ENCODE assay signal across 8 cellular contexts in genomic region chr19:1094655-1094977, GRCh38. TPM values are rescaled to one million over a fixed set of nuclear protein-coding genes. Genes with fewer than 3 reads are reported as not detected.
DNase-seq lines count a peak whose midpoint lies in the region; ATAC-seq and TF ChIP-seq lines count a peak whose summit lies in the region.

No MANE protein-coding gene starts in this region.

- peak overlapping the region; percentile 97 for H3K4me2 ChIP-seq in PC-9
- peak overlapping the region; percentile 72 for H3K4me2 ChIP-seq in osteoblast (ENCODE audit: insufficient read depth, low read length)

- H3K79me2 ChIP-seq in PC-9 (ENCODE audit: low read depth) (peaks cover 32% of the 10 kb centered on the region), osteoblast (ENCODE audit: insufficient read depth, low read length) (peaks cover 32% of the 10 kb centered on the region)

- H3K27me3 ChIP-seq in Caco-2 (replicated peaks; ENCODE audit: control insufficient read depth, insufficient read depth, low read length) (no peaks in the 10 kb centered on the region), PC-9 (ENCODE audit: insufficient read depth, low read depth) (no peaks in the 10 kb centered on the region), osteoblast (ENCODE audit: insufficient read depth, low read length) (no peaks in the 10 kb centered on the region)

- H3K36me3 ChIP-seq in Caco-2 (ENCODE audit: control insufficient read depth, insufficient read depth, low read length) (no peaks in the 10 kb centered on the region), PC-9 (ENCODE audit: low read depth) (no peaks in the 10 kb centered on the region; the same call in 1 of the 2 replicates), osteoblast (ENCODE audit: insufficient read depth, low read length) (peaks cover 14% of the 10 kb centered on the region)

- H3K9me2 ChIP-seq in PC-9 (ENCODE audit: insufficient read depth) = no peaks in the 10 kb centered on the region

- peak overlapping the region; percentile 99 for H3K4me3 ChIP-seq in Caco-2 (ENCODE audit: low read depth, low read length)
- peak overlapping the region; percentile 96 for H3K4me3 ChIP-seq in PC-9
- H3K4me3 ChIP-seq in epithelial cell of esophagus (ENCODE audit: low read length) = peak overlapping the region; percentile 95
- H3K4me3 ChIP-seq in osteoblast (ENCODE audit: insufficient read depth, low read length) = peak overlapping the region; percentile 83

- TSS peak; percentile 43 for BruUV-seq in Caco-2 (replicated peaks; lab: Mats Ljungman, UMichigan)
- TSS peak; percentile 43 for BruUV-seq in PC-9 (replicated peaks; lab: Mats Ljungman, UMichigan)

- no peaks in the 10 kb centered on the region for H3K9me3 ChIP-seq in Caco-2
- H3K9me3 ChIP-seq in PC-9 (ENCODE audit: insufficient read depth, low read depth) = peaks cover under 1% of the 10 kb centered on the region; the same call in 1 of the 2 replicates
- H3K9me3 ChIP-seq in osteoblast (ENCODE audit: low read depth, low read length) = no peaks in the 10 kb centered on the region

- no peaks in the 10 kb centered on the region for H3K9me3 Mint-ChIP-seq in Caco-2 (ENCODE audit: unreplicated experiment)

- H2AFZ ChIP-seq in PC-9 (no peak overlapping the region), osteoblast (ENCODE audit: low read length) (no peak overlapping the region)

- TF ChIP-seq CTCF in Caco-2 (IDR thresholded peaks at IDR 0.05; ENCODE audit: insufficient read depth in 1 of 2, low read depth in 1 of 2, low read length in 1 of 2, severe bottlenecking in 1 of 2, unreplicated experiment in 1 of 2) (no peak), PC-9 (conservative IDR thresholded peaks at IDR 0.05) (no peak), epithelial cell of esophagus (IDR thresholded peaks at IDR 0.05; ENCODE audit: insufficient read depth, low read depth, low read length, missing control alignments) (no peak), osteoblast (IDR thresholded peaks at IDR 0.05; ENCODE audit: extremely low read depth, low read depth, low read length) (no peak)

- H3K27me3 Mint-ChIP-seq in Caco-2 (ENCODE audit: insufficient read depth, unreplicated experiment) = no peaks in the 10 kb centered on the region

- POLR2A ChIA-PET in Caco-2 (lab: Charles Lee) (no interaction called here), PC-9 (lab: Charles Lee; ENCODE audit: unreplicated experiment) (interaction anchor here (0.5 to 0.6 kb wide), 2 partner anchors 17 to 57 kb away, joined by 3 to 5 read pairs; no protein-coding TSS in a partner anchor)

- peaks cover 20% of the 10 kb centered on the region for H4K20me1 ChIP-seq in PC-9 (ENCODE audit: insufficient read depth)
- peaks cover 17% of the 10 kb centered on the region for H4K20me1 ChIP-seq in osteoblast (ENCODE audit: insufficient read depth, low read length)

- H3K27ac Mint-ChIP-seq in Caco-2 (ENCODE audit: unreplicated experiment) = peak overlapping the region; percentile 85

- H3K4me3 Mint-ChIP-seq in Caco-2 (ENCODE audit: unreplicated experiment) = peak overlapping the region; percentile 91

- H3K27ac ChIP-seq in PC-9 (no peak overlapping the region), osteoblast (ENCODE audit: low read depth, low read length) (peak overlapping the region; percentile 44)

- DNase-seq in Caco-2 (no peak), PC-9 (no peak), epithelial cell of esophagus (ENCODE audit: low read depth) (no peak), osteoblast (ENCODE audit: insufficient read length, low spot score, missing footprints) (no peak), SW 1271 (lab: John Stamatoyannopoulos, UW) (no peak), C1 segment of cervical spinal cord (lab: John Stamatoyannopoulos, UW) (no peak)

- CTCF ChIA-PET in Caco-2 (lab: Charles Lee) = interaction anchor here (0.7 kb wide), 1 partner anchor 150 kb away, joined by 3 read pairs; no protein-coding TSS in a partner anchor
- CTCF ChIA-PET in PC-9 (lab: Charles Lee) = interaction anchor here (0.7 kb wide), 1 partner anchor 13 kb away, joined by 3 read pairs; no protein-coding TSS in a partner anchor

- peaks cover 17% of the 10 kb centered on the region for H3K4me1 Mint-ChIP-seq in Caco-2 (ENCODE audit: low read depth, unreplicated experiment)

- intact Hi-C loops in Caco-2 (cut with micrococcal nuclease; ENCODE audit: unreplicated experiment) (no loop called here), PC-9 (cut with micrococcal nuclease; ENCODE audit: unreplicated experiment) (no loop called here)

- peaks cover 39% of the 10 kb centered on the region for H3K36me3 Mint-ChIP-seq in Caco-2 (ENCODE audit: insufficient read depth, unreplicated experiment)

- ATAC-seq in HG03139 (IDR thresholded peaks at IDR 0.05; ENCODE audit: unreplicated experiment) = no peak
- ATAC-seq in GM19035 (IDR thresholded peaks at IDR 0.05; ENCODE audit: unreplicated experiment) = no peak

- peaks cover 26% of the 10 kb centered on the region for H3F3A ChIP-seq in PC-9 (ENCODE audit: insufficient read depth, low read depth)

- H3K4me1 ChIP-seq in Caco-2 = peaks cover 27% of the 10 kb centered on the region
- peaks cover 29% of the 10 kb centered on the region for H3K4me1 ChIP-seq in PC-9 (replicated peaks; ENCODE audit: insufficient read depth)
- H3K4me1 ChIP-seq in osteoblast (ENCODE audit: insufficient read depth, low read length) = peaks cover 21% of the 10 kb centered on the region

RNA-seq across cellular contexts. Expression of gene POLR2E, which starts 0.6 kb away (rescaled TPM):
- total RNA-seq in Caco-2 (2022) (264 and 272 TPM in 2 replicates), PC-9 (2021) (180 and 237 TPM in 2 replicates), osteoblast (70.2 and 74.0 TPM in 2 replicates)

RNA-seq across cellular contexts. Expression of gene GPX4, which starts 9.2 kb away (rescaled TPM):
- total RNA-seq in Caco-2 (2022) (500 and 546 TPM in 2 replicates), PC-9 (2021) (465 and 489 TPM in 2 replicates), osteoblast (515 TPM in 2 replicates)

RNA-seq across cellular contexts. Expression of gene ARHGAP45, which starts 27.6 kb away (rescaled TPM):
- 38.6 and 43.3 TPM in 2 replicates for total RNA-seq in Caco-2 (2022)
- total RNA-seq in PC-9 (2021) = 20.2 and 20.6 TPM in 2 replicates
- total RNA-seq in osteoblast = 0.59 and 0.72 TPM in 2 replicates

RNA-seq across cellular contexts. Expression of gene ABCA7, which starts 54.7 kb away (rescaled TPM):
- total RNA-seq in Caco-2 (2022) (43.5 and 45.9 TPM in 2 replicates), PC-9 (2021) (29.9 and 32.0 TPM in 2 replicates), osteoblast (33.3 and 43.0 TPM in 2 replicates)

Comparison
In these comparisons a context has a peak if more than half of its experiments do, and no peak if none do; other contexts are left out.
1. RNA of gene ARHGAP45, which starts 27.6 kb away (total RNA-seq): 38.6 to 43.3 TPM in Caco-2 and 20.2 to 20.6 TPM in PC-9; 0.59 to 0.72 TPM in osteoblast; every median in the first group is over 10 times any median in the second.
2. Peak in every context shown above with its lines, with median percentiles within 50 percentile points of each other: H3K4me3 ChIP-seq.